20 cellular contexts compared by ENCODE assay signal in genomic region chr6:143335865-143336264, GRCh38.
"Had no signal": no experiment of that assay in that cellular context is flagged by ENCODE, and none has a peak within 500 bp of the region (broad histone marks: within the 10 kb centered on the region; RNA-seq: fewer than 3 reads in every experiment).

No MANE protein-coding gene starts in this region.

- H3K36me3 ChIP-seq: vagina had no signal

- H3K4me1 ChIP-seq: gastroesophageal sphincter, heart right ventricle, parathyroid adenoma, tibial artery had no signal

- H3K27ac Mint-ChIP-seq: activated B cell treated with CpG ODN at 0.5 μM for 24 hours; activated CD8-positive, alpha-beta T cell treated with anti-CD3 and anti-CD28 coated beads for 36 hours; activated naive CD8-positive, alpha-beta T cell treated with anti-CD3 and anti-CD28 coated beads for 36 hours; brain; dendritic cell treated with granulocyte-macrophage colony-stimulating factor and Interleukin-4, amounts not matched to agents 40 ng/mL and 50 ng/mL, for 4 days; naive B cell; stimulated activated memory B cell treated with anti-CD40 and anti-IgM and Interleukin-4, amounts not matched to agents 10 μg/mL and 1 μg/mL and 100 μg/mL, for 72 hours had no signal

- H3K4me3 Mint-ChIP-seq: activated B cell treated with CpG ODN at 0.5 μM for 24 hours; activated CD8-positive, alpha-beta T cell treated with anti-CD3 and anti-CD28 coated beads for 36 hours; activated naive CD8-positive, alpha-beta T cell treated with anti-CD3 and anti-CD28 coated beads for 36 hours; activated T-cell treated with anti-CD3 and anti-CD28 coated beads, Interleukin-2, amount 50 U/mL, for 4 hours; brain; dendritic cell treated with granulocyte-macrophage colony-stimulating factor and Interleukin-4, amounts not matched to agents 40 ng/mL and 50 ng/mL, for 4 days; naive B cell; stimulated activated memory B cell treated with anti-CD40 and anti-IgM and Interleukin-4, amounts not matched to agents 10 μg/mL and 1 μg/mL and 100 μg/mL, for 72 hours had no signal

- H3K27me3 Mint-ChIP-seq: activated B cell treated with CpG ODN at 0.5 μM for 24 hours; activated CD8-positive, alpha-beta T cell treated with anti-CD3 and anti-CD28 coated beads for 36 hours; activated naive CD8-positive, alpha-beta T cell treated with anti-CD3 and anti-CD28 coated beads for 36 hours; brain; dendritic cell treated with granulocyte-macrophage colony-stimulating factor and Interleukin-4, amounts not matched to agents 40 ng/mL and 50 ng/mL, for 4 days; naive B cell; stimulated activated memory B cell treated with anti-CD40 and anti-IgM and Interleukin-4, amounts not matched to agents 10 μg/mL and 1 μg/mL and 100 μg/mL, for 72 hours had no signal

- H2AFZ ChIP-seq: parathyroid adenoma had no signal

- FAIRE-seq: TTC549 had no signal

- H3K79me2 ChIP-seq: parathyroid adenoma had no signal

- H3K9me3 ChIP-seq: gastroesophageal sphincter, tibial artery, vagina had no signal

- H3K4me1 Mint-ChIP-seq: activated B cell treated with CpG ODN at 0.5 μM for 24 hours; naive B cell; stimulated activated memory B cell treated with anti-CD40 and anti-IgM and Interleukin-4, amounts not matched to agents 10 μg/mL and 1 μg/mL and 100 μg/mL, for 72 hours had no signal

- H3K9me3 Mint-ChIP-seq: activated B cell treated with CpG ODN at 0.5 μM for 24 hours; activated CD8-positive, alpha-beta T cell treated with anti-CD3 and anti-CD28 coated beads for 36 hours; brain had no signal

- DNase-seq: activated B cell treated with CpG ODN at 0.5 μM for 24 hours; activated CD4-positive, alpha-beta T cell treated with anti-CD3 and anti-CD28 coated beads for 48 hours; activated CD8-positive, alpha-beta T cell treated with anti-CD3 and anti-CD28 coated beads for 36 hours; activated gamma-delta T cell; activated naive CD8-positive, alpha-beta T cell treated with anti-CD3 and anti-CD28 coated beads for 36 hours; activated T-cell treated with anti-CD3 and anti-CD28 coated beads, Interleukin-2, amount 50 U/mL, for 4 hours; amygdala; effector memory CD4-positive, alpha-beta T cell; heart right ventricle; left colon; naive B cell; tibial artery had no signal

- H3K27me3 ChIP-seq: gastroesophageal sphincter, heart right ventricle, tibial artery, vagina had no signal

- H3K9ac ChIP-seq: parathyroid adenoma had no signal

- H3K27ac ChIP-seq: gastroesophageal sphincter, heart right ventricle, parathyroid adenoma, tibial artery, vagina had no signal

- H3K4me3 ChIP-seq: gastroesophageal sphincter, heart right ventricle, lung, tibial artery, vagina had no signal
